Comparison of ENCODE assay signal across 8 cellular contexts in the genomic region with DNA sequence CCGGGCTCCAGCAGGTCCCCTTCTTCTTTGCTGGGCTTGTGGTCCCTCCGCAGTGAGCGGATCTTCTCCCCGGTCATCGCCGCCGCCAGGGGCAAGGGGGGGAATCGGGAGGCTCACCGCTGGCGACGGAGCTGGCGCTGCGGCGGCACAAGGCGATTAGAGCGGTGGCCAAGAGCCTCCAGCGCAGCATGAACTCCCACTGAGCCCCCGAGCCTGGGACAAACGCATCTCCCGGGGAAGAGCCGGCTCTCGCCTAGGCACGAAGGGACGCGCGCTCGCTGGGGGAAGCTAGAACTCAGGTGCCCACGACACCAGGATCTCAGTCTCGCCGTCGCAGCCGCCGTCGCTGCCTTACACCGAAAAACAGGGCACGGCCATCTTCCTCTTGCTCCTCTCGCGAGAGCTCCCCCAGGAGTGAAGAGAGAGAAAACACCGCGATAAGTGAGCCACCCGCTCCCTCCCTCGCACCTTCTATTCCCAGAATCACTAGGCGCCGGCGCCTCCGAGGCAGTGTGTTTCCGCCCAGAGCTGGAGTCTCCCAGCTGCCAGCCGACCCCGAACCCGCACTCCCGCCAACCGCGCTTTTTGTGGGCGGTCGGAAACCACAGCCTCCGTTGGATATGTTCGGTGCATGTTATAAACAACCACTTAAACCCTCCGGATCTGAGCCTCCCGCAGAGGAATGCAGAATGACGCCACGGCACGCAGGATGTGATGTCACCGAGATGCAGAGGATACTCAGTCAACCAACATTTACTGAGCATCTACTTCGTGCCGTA. TPM values are rescaled to one million over a fixed set of nuclear protein-coding genes. Genes with fewer than 3 reads are reported as not detected.
DNase-seq lines count a peak whose midpoint lies in the region; ATAC-seq, FAIRE-seq and TF ChIP-seq lines count a peak whose summit lies in the region.

Gene ANKRD13C, minus strand, starts transcription at position 391 of the 779 bp plus-strand sequence. Its CDS starts 314 bp downstream, at position 77.

- H3K56ac ChIP-seq in H1 (replicated peaks; ENCODE audit: insufficient read length, low read depth, low read length), result peak within 1 kb of the TSS; percentile 95

- peak; percentile 87 for ATAC-seq in memory B cell (ENCODE audit: low read depth)

- H3K9ac ChIP-seq in H1 (replicated peaks in 1 of 4; ENCODE audit: extremely low read depth in 1 of 4, low read depth in 3 of 4, low read length in 3 of 4), result peak within 1 kb of the TSS; percentile 98 to 99 (median 99)

- peak within 1 kb of the TSS; percentile 89; the same call in 1 of the 2 replicates for H3K18ac ChIP-seq in H1 (ENCODE audit: extremely low read depth, low read length)

- no peaks in the 10 kb centered on the region for H3K27me3 ChIP-seq in H1 (replicated peaks in 1 of 4; ENCODE audit: control insufficient read depth in 3 of 4, extremely low read depth in 1 of 4, insufficient read depth in 3 of 4, low read length in 3 of 4)

- H2AFZ ChIP-seq in H1 (ENCODE audit: low read length), result peak within 1 kb of the TSS; percentile 95

- H3K27me3 Mint-ChIP-seq in memory B cell, result no peaks in the 10 kb centered on the region

- peaks cover 2 to 5% of the 10 kb centered on the region in 2 experiments for H4K20me1 ChIP-seq in H1 (replicated peaks in 1 of 2; ENCODE audit: control insufficient read depth in 1 of 2, insufficient read depth in 2 of 2, low read length in 2 of 2)

- 0 out of 2 replicates have a peak, but pooled peaks cover 7% of the 10 kb centered on the region for H3K23me2 ChIP-seq in H1 (ENCODE audit: low read depth, low read length)

- H3K4me3 ChIP-seq in H1 (ENCODE audit: extremely low read depth in 1 of 4, insufficient read depth in 2 of 4, low read depth in 3 of 4, low read length in 4 of 4), result peak within 1 kb of the TSS; percentile 86 to 97 (median 90)

- peak; percentile 8 to 17; a peak in 2 of 4 replicates for TF ChIP-seq RAD21 in H1 (IDR thresholded peaks at IDR 0.05 in 1 of 2, conservative IDR thresholded peaks at IDR 0.05 in 1 of 2; ENCODE audit: low read depth in 2 of 2, low read length in 2 of 2)

- H4K5ac ChIP-seq in H1 (ENCODE audit: insufficient read length, low read depth, low read length), result peak within 1 kb of the TSS; percentile 97

- peak within 1 kb of the TSS; percentile 96 for H4K91ac ChIP-seq in H1 (replicated peaks; ENCODE audit: insufficient read length, low read length)

- no peaks in the 10 kb centered on the region for H3K36me3 Mint-ChIP-seq in memory B cell

- DNase-seq in COLO668 (lab: John Stamatoyannopoulos, UW; ENCODE audit: unreplicated experiment), result peak; percentile 99
- peak; percentile 89 for DNase-seq in GM20000 (ENCODE audit: low spot score)
- peak; percentile 95 for DNase-seq in HT-29 (ENCODE audit: low spot score)
- DNase-seq in NOMO-1 (lab: John Stamatoyannopoulos, UW; ENCODE audit: unreplicated experiment in 2 of 2), result peak; percentile 77 to 90
- peak; percentile 77 to 85 for DNase-seq in activated CD8-positive, alpha-beta memory T cell treated with anti-CD3 and anti-CD28 coated beads for 4 hours (ENCODE audit: low read depth in 2 of 2)
- peak; percentile 83 to 93 for DNase-seq in H1 (ENCODE audit: low read depth in 1 of 2, low spot score in 2 of 2)
- peak; percentile 87 to 89 for DNase-seq in memory B cell (ENCODE audit: low spot score in 2 of 2)
- peak; percentile 71 for DNase-seq in stimulated activated CD8-positive, alpha-beta memory T cell treated with anti-CD3 and anti-CD28 coated beads, Interleukin-12 subunit alpha, Interleukin-12 subunit beta, amount 100 ng/mL, for 24 hours (ENCODE audit: extremely low read depth)

- peak within 1 kb of the TSS; percentile 85 for H3K4ac ChIP-seq in H1 (replicated peaks; ENCODE audit: insufficient read length, low read depth, low read length)

- TF ChIP-seq CTCF in GM20000 (IDR thresholded peaks at IDR 0.05; ENCODE audit: extremely low read depth, missing control alignments), result no peak
- TF ChIP-seq CTCF in H1 (IDR thresholded peaks at IDR 0.05; ENCODE audit: control extremely low read depth in 1 of 3, insufficient read depth in 1 of 3, low read depth in 1 of 3, low read length in 3 of 3), result 0 out of 4 replicates have a peak, but pooled peaks of 1 of the 3 experiments have one; percentile 2

- FAIRE-seq in H1 (lab: Jason Lieb, UNC), result peak; percentile 24

- TF ChIP-seq POLR2A in H1 (IDR thresholded peaks at IDR 0.05; ENCODE audit: control extremely low read depth in 1 of 2, low read depth in 2 of 2, low read length in 2 of 2), result peak; percentile 94 to 98

- no peaks in the 10 kb centered on the region for H3K4me1 ChIP-seq in H1 (replicated peaks in 1 of 4; ENCODE audit: control insufficient read depth in 3 of 4, insufficient read depth in 4 of 4, low read length in 3 of 4)

- no peak within 1 kb of the TSS for H3K23ac ChIP-seq in H1 (ENCODE audit: insufficient read length)

- peaks cover 6 to 48% of the 10 kb centered on the region in 2 experiments for H3K79me2 ChIP-seq in H1 (ENCODE audit: control insufficient read depth in 1 of 2, insufficient read depth in 2 of 2, low read length in 2 of 2)

- H3K36me3 ChIP-seq in H1 (ENCODE audit: control insufficient read depth in 2 of 4, insufficient read depth in 4 of 4, low read length in 3 of 4), result no peaks in the 10 kb centered on the region

- H2BK20ac ChIP-seq in H1 (ENCODE audit: low read length), result no peak within 1 kb of the TSS

- H2BK5ac ChIP-seq in H1 (ENCODE audit: low read depth, low read length), result peak within 1 kb of the TSS; percentile 98

- peak within 1 kb of the TSS; percentile 98 for H3K27ac ChIP-seq in H1 (ENCODE audit: low read depth, low read length)

- peak within 1 kb of the TSS; percentile 34; the same call in 1 of the 2 replicates for H2BK15ac ChIP-seq in H1 (ENCODE audit: low read length)

- H3K14ac ChIP-seq in H1 (ENCODE audit: insufficient read length), result no peak within 1 kb of the TSS

- no peak for TF ChIP-seq EP300 in H1 (IDR thresholded peaks at IDR 0.05; ENCODE audit: borderline replicate concordance in 1 of 2, low read depth in 2 of 2, low read length in 2 of 2)

- POLR2A ChIA-PET in H1 (lab: Charles Lee; ENCODE audit: partially characterized antibody), result interaction anchor here (0.6 to 4.4 kb wide), 35 partner anchors 9 to 212 kb away, joined by 3 to 103 read pairs (median 4); partner anchors contain the start of genes CTH, LRRC40 and SRSF11

- peak within 1 kb of the TSS; percentile 100 for H4K8ac ChIP-seq in H1 (ENCODE audit: extremely low read depth, insufficient read depth, low read length)

- peaks cover 2% of the 10 kb centered on the region; the same call in 1 of the 2 replicates for H3K79me1 ChIP-seq in H1 (ENCODE audit: low read depth, low read length)

- H3K4me1 Mint-ChIP-seq in memory B cell, result peaks cover 26% of the 10 kb centered on the region

- H3K4me3 Mint-ChIP-seq in memory B cell, result peak within 1 kb of the TSS; percentile 99

- H3K4me2 ChIP-seq in H1 (ENCODE audit: insufficient read depth in 1 of 2, low read depth in 2 of 2, low read length in 2 of 2), result peak within 1 kb of the TSS; percentile 75 to 83

- peak within 1 kb of the TSS; percentile 99 for H3K27ac Mint-ChIP-seq in memory B cell

- CTCF ChIA-PET in H1 (lab: Charles Lee; ENCODE audit: partially characterized antibody), result interaction anchor here (1.2 to 2.4 kb wide), 2 partner anchors 56 to 59 kb away, joined by 3 to 6 read pairs; no protein-coding TSS in a partner anchor

- H2BK12ac ChIP-seq in H1 (ENCODE audit: low read depth, low read length), result peak within 1 kb of the TSS; percentile 80; the same call in 1 of the 2 replicates

- H3K9me3 ChIP-seq in H1 (ENCODE audit: insufficient read depth in 2 of 2, low read depth in 1 of 2, low read length in 1 of 2), result no peaks in the 10 kb centered on the region

- no peak within 1 kb of the TSS for H2BK120ac ChIP-seq in H1 (replicated peaks; ENCODE audit: low read depth, low read length)

- 1% methylated on average over 65 of the region's 65 CpGs; no CpG with 5 or more reads in 1 of the 2 experiments for WGBS in H1 (ENCODE audit: extremely low coverage in 1 of 2, insufficient coverage in 1 of 2, insufficient read length in 1 of 2, insufficient replicate concordance in 2 of 2, low coverage in 1 of 2, low lambda C conversion rate in 2 of 2, missing lambda C conversion rate in 1 of 2), 2 experiments

- no peaks in the 10 kb centered on the region for H3K9me3 Mint-ChIP-seq in memory B cell

- no peak within 1 kb of the TSS for H2AK5ac ChIP-seq in H1 (ENCODE audit: low read depth, low read length)

TF ChIP-seq in H1, 55 proteins besides CTCF, POLR2A, EP300 and RAD21 (continues in another document):
- TF ChIP-seq KDM1A (IDR thresholded peaks at IDR 0.05; ENCODE audit: borderline replicate concordance, low read length) (no peak; the same call in none of the 2 replicates), GABPA (IDR thresholded peaks at IDR 0.05; ENCODE audit: borderline replicate concordance, insufficient read depth, low read length) (no peak), POLR2AphosphoS5 (IDR thresholded peaks at IDR 0.05; ENCODE audit: low read depth, low read length) (peak; percentile 98), CREB1 (IDR thresholded peaks at IDR 0.05) (peak; percentile 97), ASH2L (IDR thresholded peaks at IDR 0.05; ENCODE audit: low read length) (peak; percentile 98), ATF2 (IDR thresholded peaks at IDR 0.05; ENCODE audit: low read length) (peak; percentile 89), ZNF274 (IDR thresholded peaks at IDR 0.05; ENCODE audit: borderline replicate concordance, extremely low read depth, low read length) (no peak), SAP30 (IDR thresholded peaks at IDR 0.05; ENCODE audit: insufficient read depth, insufficient replicate concordance, low read length) (peak; percentile 76)

RNA-seq across cellular contexts. Expression of gene ANKRD13C, which starts in this region (rescaled TPM):
- total RNA-seq in HT-29 (2014; rRNA removed; shearing (Covaris generic)), result 24.2 and 28.0 TPM in 2 replicates
- total RNA-seq in H1 (2021; fragmentation: NEBNext Ultra II Directional; extraction: Animal tissue kit (Norgen Biotek cat#: 25700)), result 20.9 and 21.7 TPM in 2 replicates
- polyA plus RNA-seq in H1 (2011; rRNA removed), result 4.8 and 5.1 TPM in 2 replicates
- 8.2 TPM for polyA plus RNA-seq in H1 (2011; cell fraction: cytosol; rRNA removed)
- polyA plus RNA-seq in H1 (2011; cell fraction: nucleus; rRNA removed), result 11.0 TPM
- 5.5 to 10.5 TPM (median 6.3 TPM) in 4 replicates for polyA plus RNA-seq in H1 (2012, experiment 1 of 2)
- polyA plus RNA-seq in H1 (2012, experiment 2 of 2), result 1.4 TPM
- polyA plus RNA-seq in H1 (2013, experiment 1 of 2), result 14.8 TPM
- 16.1 TPM for polyA plus RNA-seq in H1 (2013, experiment 2 of 2)
- polyA minus RNA-seq in H1 (2011; rRNA and poly(A)+ RNA removed), result 10.2 and 11.2 TPM in 2 replicates
- 15.3 TPM for polyA minus RNA-seq in H1 (2011; cell fraction: cytosol; rRNA and poly(A)+ RNA removed)
- 57.8 TPM for polyA minus RNA-seq in H1 (2011; cell fraction: nucleus; rRNA and poly(A)+ RNA removed)

Comparison
In these comparisons a context has a peak if more than half of its experiments do, and no peak if none do; other contexts are left out.
1. Peak in every context shown above with its lines: DNase-seq, ATAC-seq, H3K4me3 ChIP-seq and H3K27ac ChIP-seq.